23 cellular contexts compared by ENCODE assay signal in the genomic region with DNA sequence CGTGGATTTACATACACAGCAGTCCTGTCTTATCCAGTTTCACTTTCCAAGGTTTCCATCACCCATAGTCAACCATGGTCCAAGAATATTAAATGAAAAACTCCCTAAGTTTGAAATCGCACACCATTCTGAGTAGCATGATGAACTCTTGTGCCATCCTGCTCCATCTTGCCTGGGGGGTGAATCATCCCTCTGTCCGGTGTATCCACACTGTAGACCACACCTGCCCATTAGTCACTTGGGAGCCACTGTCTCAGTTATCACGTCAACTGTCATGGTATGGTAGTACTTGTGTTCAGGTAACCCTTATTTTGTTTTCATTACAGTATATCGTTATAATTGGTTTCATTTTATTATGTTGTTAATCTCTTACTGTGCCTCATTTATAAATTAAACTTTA. TPM values are rescaled to one million over a fixed set of nuclear protein-coding genes. Genes with fewer than 3 reads are reported as not detected.
DNase-seq lines count a peak whose midpoint lies in the region; ATAC-seq and TF ChIP-seq lines count a peak whose summit lies in the region.
"Had no signal": no experiment of that assay in that cellular context is flagged by ENCODE, and none has a peak within 500 bp of the region (broad histone marks: within the 10 kb centered on the region; RNA-seq: fewer than 3 reads in every experiment).

No MANE protein-coding gene starts in this region.

- H3F3A ChIP-seq in PC-3 (ENCODE audit: low read length, unreplicated experiment) = no peaks in the 10 kb centered on the region

- H3K36me3 ChIP-seq in PC-3 (ENCODE audit: low read depth, low read length) (no peaks in the 10 kb centered on the region), psoas muscle (ENCODE audit: insufficient read depth in 1 of 2, low read depth in 1 of 2) (peaks cover 0 to 4% of the 10 kb centered on the region in 2 donors)

- H3K79me2 ChIP-seq in PC-3 (ENCODE audit: low read length) = no peaks in the 10 kb centered on the region

- no peak overlapping the region for H2AFZ ChIP-seq in PC-3 (ENCODE audit: low read length)

- H3K4me2 ChIP-seq in PC-3 (ENCODE audit: low read length) = peak overlapping the region; percentile 12; the same call in 1 of the 2 replicates

- H3K27ac ChIP-seq in PC-3 (ENCODE audit: low read length) = no peak overlapping the region
- H3K27ac ChIP-seq in psoas muscle = no peak overlapping the region
- H3K27ac ChIP-seq: SK-N-MC had no signal

- H4K20me1 ChIP-seq in PC-3 (ENCODE audit: low read length) = no peaks in the 10 kb centered on the region

- ATAC-seq in PC-3 (peak; percentile 31; the same call in 1 of the 2 replicates), psoas muscle (peak; percentile 48 to 64 (median 57))

- no TSS peak for BruUV-seq in PC-3 (replicated peaks; lab: Mats Ljungman, UMichigan)

- no peak overlapping the region for H3K4me3 ChIP-seq in PC-3 (ENCODE audit: low read length)
- H3K4me3 ChIP-seq in epithelial cell of esophagus (ENCODE audit: low read length) = no peak overlapping the region
- no peak overlapping the region for H3K4me3 ChIP-seq in psoas muscle
- H3K4me3 ChIP-seq: SK-N-MC had no signal

- H3K27me3 ChIP-seq in PC-3 (ENCODE audit: low read length) = peaks cover 24% of the 10 kb centered on the region
- H3K27me3 ChIP-seq in psoas muscle (ENCODE audit: insufficient read depth in 3 of 3, low read length in 2 of 3) = no peaks in the 10 kb centered on the region

- POLR2A ChIA-PET in PC-3 (lab: Charles Lee; ENCODE audit: unreplicated experiment) = no interaction called here

- TF ChIP-seq CTCF in PC-3 (conservative IDR thresholded peaks at IDR 0.05; ENCODE audit: low read depth, low read length) (no peak), epithelial cell of esophagus (IDR thresholded peaks at IDR 0.05; ENCODE audit: insufficient read depth, low read depth, low read length, missing control alignments) (no peak), psoas muscle (IDR thresholded peaks at IDR 0.05) (no peak)

- H3K4me1 ChIP-seq in PC-3 (ENCODE audit: insufficient read depth, low read length) = peaks cover 7% of the 10 kb centered on the region
- peaks cover 11% of the 10 kb centered on the region for H3K4me1 ChIP-seq in psoas muscle

- 69 to 85% (median 82%) methylated on average over 5 of the region's 5 CpGs for whole genome bisulfite sequencing in psoas muscle, 3 donors

- intact Hi-C loops in PC-3 (cut with micrococcal nuclease) (no loop called here), psoas muscle (cut with DNase I) (no loop called here)

- CTCF ChIA-PET in PC-3 (lab: Charles Lee) = no interaction called here

- H3K9me2 ChIP-seq in PC-3 (replicated peaks; ENCODE audit: low read length) = no peaks in the 10 kb centered on the region

- H3K9me3 ChIP-seq in PC-3 (ENCODE audit: low read length) (no peaks in the 10 kb centered on the region), psoas muscle (no peaks in the 10 kb centered on the region)

- H3K9ac ChIP-seq in PC-3 (ENCODE audit: low read length) = no peak overlapping the region

- DNase-seq in ELR (ENCODE audit: low read depth) (peak; percentile 26), PC-3 (peak; percentile 68), epithelial cell of esophagus (ENCODE audit: low read depth) (peak; percentile 92), psoas muscle (no peak), NCI-H1930 (lab: John Stamatoyannopoulos, UW) (no peak), LoVo (ENCODE audit: low spot score) (no peak), NAMALWA (ENCODE audit: low spot score) (no peak)
- no peak for DNase-seq in central memory CD4-positive, alpha-beta T cell
- DNase-seq: GDM1, Karpas-422, MM.1S, NCI-H1092, NCI-H1436 treated with DMSO at 0.1 percent for 48 hours, NCI-H2029 treated with DMSO at 0.1 percent for 48 hours, NCI-H2171, NCI-H524 treated with DMSO at 0.1 percent for 48 hours, NCI-H82, OCI-M1, SHP77 treated with DMSO at 0.1 percent for 48 hours had no signal

RNA-seq across cellular contexts. Expression of gene PTGIS, which starts 38.5 kb away (rescaled TPM):
- total RNA-seq in PC-3 (2014; rRNA removed) = 0.18 TPM in 1 of 2 replicates, not detected in the other
- 10 to 100 TPM in 2 of 4 donors, 1 to 10 TPM in 2; 8.0 to 26.5 (median 13.3) TPM for total RNA-seq in psoas muscle
- 1 to 10 TPM; 2.7 to 4.1 (median 3.6) TPM for polyA plus RNA-seq in psoas muscle
- total RNA-seq: H4 had no signal
- polyA plus RNA-seq: CD14-positive monocyte had no signal

RNA-seq across cellular contexts. Expression of gene KCNB1, which starts 47.0 kb away (rescaled TPM):
- total RNA-seq in PC-3 (2014; rRNA removed) = 0.04 and 0.35 TPM in 2 replicates
- total RNA-seq in psoas muscle = 10 to 100 TPM in 2 of 4 donors, 1 to 10 TPM in 2; 5.3 to 44.0 (median 15.6) TPM
- 1 to 10 TPM; 1.8 to 3.2 (median 2.5) TPM for polyA plus RNA-seq in psoas muscle
- total RNA-seq: RPMI7951 had no signal
- polyA plus RNA-seq: CD14-positive monocyte had no signal

Comparison
In these comparisons a context has a peak if more than half of its experiments do, and no peak if none do; other contexts are left out.
1. DNase-seq: peak in ELR (single experiment), PC-3 (single experiment) and epithelial cell of esophagus (single experiment); none in psoas muscle (0 of 2), central memory CD4-positive, alpha-beta T cell (single experiment), NCI-H1930 (0 of 2), LoVo (single experiment) and NAMALWA (single experiment).